ENCODE assay signal across 21 cellular contexts in the genomic region with DNA sequence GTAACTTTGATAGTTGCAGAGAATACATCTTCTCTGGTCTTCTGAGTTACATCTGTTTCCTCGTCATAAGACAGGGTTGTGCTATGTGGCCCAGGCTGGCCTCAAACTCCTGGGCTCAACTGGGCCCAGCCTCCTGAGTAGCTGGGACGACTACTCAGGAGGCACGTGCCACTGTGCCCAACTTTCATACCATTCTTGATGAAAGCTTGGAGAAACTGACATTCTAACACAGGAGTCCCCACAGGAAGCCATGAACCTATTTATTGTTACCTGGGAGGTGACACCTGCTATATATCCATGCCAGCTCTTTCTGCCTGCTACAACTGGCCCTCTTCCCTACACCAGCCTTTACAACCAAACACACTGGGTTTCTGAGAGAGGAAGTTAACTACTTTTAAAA. TPM values are rescaled to one million over a fixed set of nuclear protein-coding genes. Genes with fewer than 3 reads are reported as not detected.
DNase-seq lines count a peak whose midpoint lies in the region; ATAC-seq, FAIRE-seq and TF ChIP-seq lines count a peak whose summit lies in the region.
"Had no signal": no experiment of that assay in that cellular context is flagged by ENCODE, and none has a peak within 500 bp of the region (broad histone marks: within the 10 kb centered on the region; RNA-seq: fewer than 3 reads in every experiment).

No MANE protein-coding gene starts in this region.

- H3K9me3 ChIP-seq in RWPE2 (ENCODE audit: severe bottlenecking) (no peaks in the 10 kb centered on the region), pancreas (no peaks in the 10 kb centered on the region), stomach (no peaks in the 10 kb centered on the region)
- H3K9me3 ChIP-seq: prostate gland, vagina had no signal

- H3K4me1 ChIP-seq in RWPE2 (ENCODE audit: insufficient read depth, poor library complexity, severe bottlenecking) = peaks cover 25% of the 10 kb centered on the region
- peaks cover 6 to 20% (median 12%) of the 10 kb centered on the region in 3 donors for H3K4me1 ChIP-seq in pancreas
- H3K4me1 ChIP-seq in stomach = peaks cover 0 to 30% (median 15%) of the 10 kb centered on the region in 4 donors
- H3K4me1 ChIP-seq: prostate gland had no signal

- TF ChIP-seq EP300 in stomach (IDR thresholded peaks at IDR 0.05) = no peak

- WGBS in pancreas, 2 donors = 44 to 55% methylated on average over 3 of the region's 3 CpGs
- 50 to 82% (median 65%) methylated on average over 3 of the region's 3 CpGs for WGBS in stomach, 5 donors

- TF ChIP-seq CTCF in RWPE2 (IDR thresholded peaks at IDR 0.05; ENCODE audit: poor library complexity, severe bottlenecking) (no peak), pancreas (IDR thresholded peaks at IDR 0.05) (no peak), stomach (IDR thresholded peaks at IDR 0.05) (no peak)

- H3K4me3 ChIP-seq in RWPE2 (ENCODE audit: severe bottlenecking) (no peak overlapping the region), pancreas (no peak overlapping the region), stomach (no peak overlapping the region)
- H3K4me3 ChIP-seq: prostate gland, skin epidermis, vagina had no signal

- peak; percentile 95 for FAIRE-seq in GM12892 (lab: Jason Lieb, UNC)
- FAIRE-seq in pancreas (lab: Jason Lieb, UNC) = no peak
- FAIRE-seq: H54, TTC549 had no signal

- intact Hi-C loops in pancreas (cut with DNase I) (no loop called here), stomach (cut with DNase I; ENCODE audit: low total_unique reads) (no loop called here), Right ventricle myocardium superior (cut with DNase I) (no loop called here)

- peaks cover 16% of the 10 kb centered on the region for H3K36me3 ChIP-seq in RWPE2 (ENCODE audit: low read depth)
- peaks cover 0 to 13% (median 0%) of the 10 kb centered on the region in 3 donors for H3K36me3 ChIP-seq in pancreas
- H3K36me3 ChIP-seq in stomach = peaks cover 0 to 26% (median 11%) of the 10 kb centered on the region in 4 donors
- H3K36me3 ChIP-seq: prostate gland had no signal

- no peak for TF ChIP-seq POLR2A in GM12892 (IDR thresholded peaks at IDR 0.05; ENCODE audit: low read depth, low read length)
- no peak for TF ChIP-seq POLR2A in stomach (IDR thresholded peaks at IDR 0.05)

- H3K27ac ChIP-seq in RWPE2 (ENCODE audit: poor library complexity, severe bottlenecking) = peak overlapping the region; percentile 96
- peak overlapping the region in 2 of 4 donors; percentile 9 to 30 for H3K27ac ChIP-seq in pancreas
- H3K27ac ChIP-seq in stomach = peak overlapping the region in 1 of 5 donors; percentile 7
- H3K27ac ChIP-seq: prostate gland, vagina had no signal

- H3K27me3 ChIP-seq in RWPE2 (ENCODE audit: insufficient read depth, poor library complexity, severe bottlenecking) (no peaks in the 10 kb centered on the region), pancreas (no peaks in the 10 kb centered on the region), stomach (no peaks in the 10 kb centered on the region)
- H3K27me3 ChIP-seq: vagina had no signal

- no peak for DNase-seq in GM12892 (ENCODE audit: insufficient read length)
- no peak for DNase-seq in RWPE2 (ENCODE audit: low spot score)
- DNase-seq in pancreas = no peak
- DNase-seq in COR-L47 (lab: John Stamatoyannopoulos, UW) = no peak
- DNase-seq in stomach = no peak
- no peak for DNase-seq in Right ventricle myocardium superior
- DNase-seq: activated CD4-positive, alpha-beta T cell treated with anti-CD3 and anti-CD28 coated beads for 48 hours; activated naive CD8-positive, alpha-beta T cell treated with anti-CD3 and anti-CD28 coated beads, Interleukin-2, amount 50 U/mL, for 24 hours; CD4-positive, CD25-positive, alpha-beta regulatory T cell; foreskin melanocyte; midbrain; NCI-H1930; NK-92 treated with Interleukin-12 subunit alpha and Interleukin-12 subunit beta, amount 100 ng/mL, for 24 hours; stimulated activated CD4-positive, alpha-beta T cell treated with anti-CD3 and anti-CD28 coated beads, Interleukin-4, amount 100 ng/mL, for 24 hours had no signal

- peak; percentile 37 for ATAC-seq in HG03108 (IDR thresholded peaks at IDR 0.05; ENCODE audit: unreplicated experiment)
- no peak for ATAC-seq in RWPE2 (ENCODE audit: low read depth)
- peak; percentile 42 to 72 (median 58) for ATAC-seq in pancreas
- no peak for ATAC-seq in GM21528 (IDR thresholded peaks at IDR 0.05; ENCODE audit: low FRiP score, unreplicated experiment)
- ATAC-seq in Right ventricle myocardium superior (ENCODE audit: poor library complexity) = no peak
- ATAC-seq: activated naive CD8-positive, alpha-beta T cell treated with anti-CD3 and anti-CD28 coated beads, Interleukin-2, amount 50 U/mL, for 24 hours had no signal

RNA-seq across cellular contexts. Expression of gene EIF2AK3, which starts 19.1 kb away (rescaled TPM):
- 30.2 TPM for polyA plus RNA-seq in GM12892 (2012; ENCODE audit: missing spikeins)
- total RNA-seq in pancreas (10 to 100 TPM; 22.9 to 58.4 (median 29.3) TPM), stomach (10 to 100 TPM; 33.3 to 92.3 (median 57.7) TPM), Right ventricle myocardium superior (4.7 TPM)
- polyA plus RNA-seq in pancreas (10 to 100 TPM in 1 of 2 donors, 1 to 10 TPM in 1; 6.2 to 21.6 TPM), stomach (1 to 10 TPM; 4.8 to 7.6 (median 6.6) TPM)

Comparison
In these comparisons a context has a peak if more than half of its experiments do, and no peak if none do; other contexts are left out.
1. ATAC-seq: peak in HG03108 (single experiment) and pancreas (4 of 4); none in RWPE2 (single experiment), GM21528 (single experiment) and Right ventricle myocardium superior (single experiment).